ENCODE assay signal across 1 cellular context in genomic region chr15:31977812-31978662, GRCh38.
TF ChIP-seq lines count a peak whose summit lies in the region.

No MANE protein-coding gene starts in this region.

TF ChIP-seq in H1, 55 proteins besides CTCF, POLR2A, EP300 and RAD21:
- TF ChIP-seq YY1 (IDR thresholded peaks at IDR 0.05; ENCODE audit: low read depth, low read length): 0 out of 2 replicates have a peak, but pooled peaks have one; percentile 16
- peak; percentile 15 for TF ChIP-seq ASH2L (IDR thresholded peaks at IDR 0.05; ENCODE audit: low read length)
- no peak for TF ChIP-seq NANOG (IDR thresholded peaks at IDR 0.05; ENCODE audit: insufficient read depth, low read depth, low read length, poor library complexity, severe bottlenecking)
- TF ChIP-seq TEAD4 (IDR thresholded peaks at IDR 0.05; ENCODE audit: low read depth, low read length): peak; percentile 15; the same call in 1 of the 2 replicates
